In the genomic region with DNA sequence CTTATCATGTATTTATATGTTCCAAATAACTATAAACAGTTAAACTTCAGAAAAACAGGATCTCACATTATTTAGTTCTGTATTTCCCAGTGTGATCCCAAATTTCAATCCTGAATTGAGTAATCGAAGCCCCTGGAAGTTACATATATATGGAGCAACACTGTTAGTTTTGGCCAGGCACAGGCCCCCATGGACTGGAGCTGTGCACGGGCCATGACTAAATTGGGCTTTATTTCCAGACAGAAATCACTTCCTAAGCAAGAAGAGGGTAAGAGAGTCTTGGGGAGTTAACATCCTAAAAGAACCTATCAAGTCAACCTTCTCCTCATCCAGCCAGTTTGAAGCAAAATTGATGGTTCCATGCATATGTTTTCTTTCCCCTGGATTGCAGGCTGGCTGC, we compare ENCODE assay signal across 19 cellular contexts.
DNase-seq lines count a peak whose midpoint lies in the region; ATAC-seq and TF ChIP-seq lines count a peak whose summit lies in the region.
"Had no signal": no experiment of that assay in that cellular context is flagged by ENCODE, and none has a peak within 500 bp of the region (broad histone marks: within the 10 kb centered on the region; RNA-seq: fewer than 3 reads in every experiment).

No MANE protein-coding gene starts in this region.

- H3K27me3 ChIP-seq in right atrium auricular region (no peaks in the 10 kb centered on the region), ACC112 (ENCODE audit: insufficient read depth, low read length) (no peaks in the 10 kb centered on the region), neuron (ENCODE audit: insufficient read depth, low read length) (no peaks in the 10 kb centered on the region)
- H3K27me3 ChIP-seq: BLaER1 had no signal

- H3K79me2 ChIP-seq in ACC112 (ENCODE audit: control insufficient read depth, insufficient read depth, low read length, unreplicated experiment) = no peaks in the 10 kb centered on the region

- H3K9me3 ChIP-seq in right atrium auricular region (no peaks in the 10 kb centered on the region), neuron (ENCODE audit: low read length) (no peaks in the 10 kb centered on the region)
- H3K9me3 ChIP-seq: A549, BLaER1 had no signal

- H2AFZ ChIP-seq in ACC112 (ENCODE audit: low read length, unreplicated experiment) (peak overlapping the region; percentile 13), neuron (ENCODE audit: low read depth, low read length) (peak overlapping the region; percentile 11)

- H3K36me3 ChIP-seq in right atrium auricular region (no peaks in the 10 kb centered on the region), ACC112 (ENCODE audit: insufficient read depth, low read length) (no peaks in the 10 kb centered on the region), neuron (ENCODE audit: insufficient read depth, low read length) (no peaks in the 10 kb centered on the region)
- H3K36me3 ChIP-seq: BLaER1 had no signal

- intact Hi-C loops in Right ventricle myocardium inferior (cut with DNase I) = no loop called here

- no peaks in the 10 kb centered on the region for H3K4me1 ChIP-seq in right atrium auricular region
- H3K4me1 ChIP-seq in ACC112 (ENCODE audit: control insufficient read depth, insufficient read depth, low read length, unreplicated experiment) = no peaks in the 10 kb centered on the region
- no peaks in the 10 kb centered on the region for H3K4me1 ChIP-seq in neuron (ENCODE audit: insufficient read depth, low read length)
- H3K4me1 ChIP-seq: A549, BLaER1 had no signal

- H3K4me3 ChIP-seq in right atrium auricular region = no peak overlapping the region
- H3K4me3 ChIP-seq in ACC112 (ENCODE audit: low read depth, low read length) = no peak overlapping the region
- no peak overlapping the region for H3K4me3 ChIP-seq in neuron (ENCODE audit: low read length)
- H3K4me3 ChIP-seq: A549, BLaER1 had no signal

- H3K27ac ChIP-seq in right atrium auricular region (no peak overlapping the region), ACC112 (ENCODE audit: low read depth, low read length) (no peak overlapping the region)
- H3K27ac ChIP-seq: 22Rv1, A549, BLaER1 had no signal

- ATAC-seq in Right ventricle myocardium inferior (peak; percentile 68), GM21447 (IDR thresholded peaks at IDR 0.05; ENCODE audit: unreplicated experiment) (no peak)
- ATAC-seq: A549, HCT116 had no signal

- TF ChIP-seq CTCF in right atrium auricular region (IDR thresholded peaks at IDR 0.05) = no peak

- DNase-seq in Right ventricle myocardium inferior (ENCODE audit: missing footprints) (no peak), right atrium auricular region (ENCODE audit: low spot score) (no peak), fibroblast of peridontal ligament (ENCODE audit: extremely low read depth) (peak; percentile 14), dedifferentiated amniotic fluid mesenchymal stem cell (ENCODE audit: extremely low spot score) (no peak)
- DNase-seq in activated T-cell treated with anti-CD3 and anti-CD28 coated beads, Interleukin-2, amount 50 U/mL, for 48 hours = no peak
- DNase-seq: CD4-positive, alpha-beta memory T cell; DMS153; DMS79; GDM1; GOT3; H7; HFFc6 had no signal
